In the genomic region with DNA sequence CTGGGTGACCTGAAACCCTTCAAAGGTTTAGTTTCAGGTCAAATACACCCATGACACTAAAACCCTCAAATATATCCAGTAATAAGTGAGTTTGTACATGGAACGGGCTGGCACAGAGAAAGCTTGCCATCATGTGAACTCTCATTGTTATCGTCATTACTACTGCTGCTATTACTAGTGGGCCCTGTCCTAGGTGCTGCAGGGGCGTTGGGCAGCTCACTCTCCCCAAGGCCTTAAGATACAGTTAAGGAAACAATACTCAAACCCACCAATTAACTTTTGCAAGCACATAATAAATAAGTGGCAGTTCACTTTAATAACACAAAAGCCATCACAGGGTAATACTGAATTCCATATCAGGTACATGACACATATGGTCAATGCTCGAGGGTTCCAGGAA, we compare ENCODE assay signal across 17 cellular contexts.
DNase-seq lines count a peak whose midpoint lies in the region; ATAC-seq, FAIRE-seq and TF ChIP-seq lines count a peak whose summit lies in the region.
"Had no signal": no experiment of that assay in that cellular context is flagged by ENCODE, and none has a peak within 500 bp of the region (broad histone marks: within the 10 kb centered on the region; RNA-seq: fewer than 3 reads in every experiment).

No MANE protein-coding gene starts in this region.

- intact Hi-C loops in ascending aorta (cut with DNase I), result loop anchor here (5.0 kb wide), 2 partner anchors 104 to 126 kb away; a partner anchor contains a TSS

- DNase-seq in A549 (ENCODE audit: low read depth in 1 of 2, low spot score in 1 of 2) (no peak), ascending aorta (ENCODE audit: low spot score in 2 of 2) (no peak), thoracic aorta (ENCODE audit: low spot score) (no peak)
- DNase-seq: AML-193; Caco-2; CD4-positive, alpha-beta T cell; GDM1; H9 had no signal

- H3K4me1 ChIP-seq in A549 (peaks cover 45% of the 10 kb centered on the region), HEK293 (ENCODE audit: control insufficient read depth, insufficient read depth, low read length) (peaks cover 15% of the 10 kb centered on the region), ascending aorta (peaks cover 13 to 35% of the 10 kb centered on the region in 2 donors), thoracic aorta (ENCODE audit: control insufficient read depth in 1 of 2, low read depth in 2 of 2) (peaks cover 39 to 64% of the 10 kb centered on the region in 2 donors)
- H3K4me1 ChIP-seq: Caco-2 had no signal

- CTCF ChIA-PET in A549 (lab: Yijun Ruan, JAX), result interaction anchor here (0.5 to 4.6 kb wide), 13 partner anchors 8 to 171 kb away, joined by 3 to 29 read pairs (median 3); no protein-coding TSS in a partner anchor
- CTCF ChIA-PET in HEK293 (lab: Yijun Ruan, JAX), result interaction anchor here (0.6 to 4.2 kb wide), 3 partner anchors 8 to 84 kb away, joined by 3 to 19 read pairs (median 5); no protein-coding TSS in a partner anchor

- no peak overlapping the region for H3K4me2 ChIP-seq in A549

- H3K9me3 ChIP-seq in A549, result no peaks in the 10 kb centered on the region
- no peaks in the 10 kb centered on the region for H3K9me3 ChIP-seq in HEK293 (ENCODE audit: control insufficient read depth, insufficient read depth, low read depth, low read length)
- H3K9me3 ChIP-seq in ascending aorta, result no peaks in the 10 kb centered on the region
- no peaks in the 10 kb centered on the region for H3K9me3 ChIP-seq in thoracic aorta
- H3K9me3 ChIP-seq: Caco-2 had no signal

- POLR2A ChIA-PET in A549 (lab: Yijun Ruan, JAX) (interaction anchor here (1.0 kb wide), 1 partner anchor 47 kb away, joined by 3 read pairs; no protein-coding TSS in a partner anchor), HEK293 (lab: Yijun Ruan, JAX) (no interaction called here)

- 94% methylated on average over 4 of the region's 4 CpGs for WGBS in A549 (ENCODE audit: missing lambda C conversion rate)

- TF ChIP-seq RAD21 in A549 (conservative IDR thresholded peaks at IDR 0.05 in 1 of 2, IDR thresholded peaks at IDR 0.05 in 1 of 2), result no peak

- no peak for TF ChIP-seq CTCF in A549 (IDR thresholded peaks at IDR 0.05)
- TF ChIP-seq CTCF in HEK293 (tag by site-specific recombination; IDR thresholded peaks at IDR 0.05), result no peak
- no peak for TF ChIP-seq CTCF in ascending aorta (IDR thresholded peaks at IDR 0.05)
- no peak for TF ChIP-seq CTCF in thoracic aorta (IDR thresholded peaks at IDR 0.05)

- TF ChIP-seq EP300 in A549 (IDR thresholded peaks at IDR 0.05), result no peak

- FAIRE-seq in A549 (lab: Jason Lieb, UNC), result no peak
- FAIRE-seq: D721Med, GM12892, H1, K562 had no signal

- no peaks in the 10 kb centered on the region for H3K27me3 ChIP-seq in ascending aorta
- H3K27me3 ChIP-seq in thoracic aorta (replicated peaks; ENCODE audit: insufficient read depth), result no peaks in the 10 kb centered on the region

- H3K4me3 ChIP-seq in A549 (no peak overlapping the region), HEK293 (ENCODE audit: low read depth, low read length) (no peak overlapping the region), ascending aorta (no peak overlapping the region), thoracic aorta (no peak overlapping the region)
- H3K4me3 ChIP-seq: K562 had no signal

- no peaks in the 10 kb centered on the region; a peak in 1 of 3 replicates for H3K36me3 ChIP-seq in HEK293 (ENCODE audit: control insufficient read depth in 2 of 2, insufficient read depth in 1 of 2, low read length in 2 of 2)
- H3K36me3 ChIP-seq in ascending aorta, result no peaks in the 10 kb centered on the region
- no peaks in the 10 kb centered on the region for H3K36me3 ChIP-seq in thoracic aorta

- no peak for ATAC-seq in A549
- no peak for ATAC-seq in thoracic aorta (ENCODE audit: insufficient number of reproducible peaks, low FRiP score, low read depth)
- no peak for ATAC-seq in GM21360 (IDR thresholded peaks at IDR 0.05; ENCODE audit: unreplicated experiment)
- ATAC-seq in GM21737 (IDR thresholded peaks at IDR 0.05; ENCODE audit: unreplicated experiment), result no peak
- no peak for ATAC-seq in GM18517 (IDR thresholded peaks at IDR 0.05; ENCODE audit: unreplicated experiment)
- ATAC-seq: K562 had no signal

- TF ChIP-seq POLR2A in A549 (IDR thresholded peaks at IDR 0.05; ENCODE audit: low read length), result no peak

- H3K27ac ChIP-seq in A549, result peak overlapping the region; percentile 91 to 93; a peak in 4 of 6 replicates
- H3K27ac ChIP-seq in HEK293 (ENCODE audit: extremely low read depth, low read depth, low read length), result no peak overlapping the region
- peak overlapping the region; percentile 92 to 93 for H3K27ac ChIP-seq in ascending aorta
- peak overlapping the region; percentile 86 to 92 for H3K27ac ChIP-seq in thoracic aorta
- H3K27ac ChIP-seq: C4-2B had no signal

TF ChIP-seq in A549, 52 proteins besides CTCF, POLR2A, EP300 and RAD21:
- TF ChIP-seq, protein P1, sequence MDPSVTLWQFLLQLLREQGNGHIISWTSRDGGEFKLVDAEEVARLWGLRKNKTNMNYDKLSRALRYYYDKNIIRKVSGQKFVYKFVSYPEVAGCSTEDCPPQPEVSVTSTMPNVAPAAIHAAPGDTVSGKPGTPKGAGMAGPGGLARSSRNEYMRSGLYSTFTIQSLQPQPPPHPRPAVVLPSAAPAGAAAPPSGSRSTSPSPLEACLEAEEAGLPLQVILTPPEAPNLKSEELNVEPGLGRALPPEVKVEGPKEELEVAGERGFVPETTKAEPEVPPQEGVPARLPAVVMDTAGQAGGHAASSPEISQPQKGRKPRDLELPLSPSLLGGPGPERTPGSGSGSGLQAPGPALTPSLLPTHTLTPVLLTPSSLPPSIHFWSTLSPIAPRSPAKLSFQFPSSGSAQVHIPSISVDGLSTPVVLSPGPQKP (IDR thresholded peaks at IDR 0.05; ENCODE audit: low read depth, low read length), result no peak
- TF ChIP-seq ZSCAN20 (CRISPR knock-in tag; IDR thresholded peaks at IDR 0.05) (no peak), ZNF302 (CRISPR knock-in tag; IDR thresholded peaks at IDR 0.05) (no peak), CEBPB (IDR thresholded peaks at IDR 0.05) (no peak)
- TF ChIP-seq, protein P2, sequence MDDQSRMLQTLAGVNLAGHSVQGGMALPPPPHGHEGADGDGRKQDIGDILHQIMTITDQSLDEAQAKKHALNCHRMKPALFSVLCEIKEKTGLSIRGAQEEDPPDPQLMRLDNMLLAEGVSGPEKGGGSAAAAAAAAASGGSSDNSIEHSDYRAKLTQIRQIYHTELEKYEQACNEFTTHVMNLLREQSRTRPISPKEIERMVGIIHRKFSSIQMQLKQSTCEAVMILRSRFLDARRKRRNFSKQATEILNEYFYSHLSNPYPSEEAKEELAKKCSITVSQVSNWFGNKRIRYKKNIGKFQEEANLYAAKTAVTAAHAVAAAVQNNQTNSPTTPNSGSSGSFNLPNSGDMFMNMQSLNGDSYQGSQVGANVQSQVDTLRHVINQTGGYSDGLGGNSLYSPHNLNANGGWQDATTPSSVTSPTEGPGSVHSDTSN (IDR thresholded peaks at IDR 0.05), result no peak

TF ChIP-seq in HEK293, 187 proteins besides CTCF, POLR2A, EP300 and RAD21:
- TF ChIP-seq ZNF585B (tag by site-specific recombination; IDR thresholded peaks at IDR 0.05), result no peak
- TF ChIP-seq, protein P3, sequence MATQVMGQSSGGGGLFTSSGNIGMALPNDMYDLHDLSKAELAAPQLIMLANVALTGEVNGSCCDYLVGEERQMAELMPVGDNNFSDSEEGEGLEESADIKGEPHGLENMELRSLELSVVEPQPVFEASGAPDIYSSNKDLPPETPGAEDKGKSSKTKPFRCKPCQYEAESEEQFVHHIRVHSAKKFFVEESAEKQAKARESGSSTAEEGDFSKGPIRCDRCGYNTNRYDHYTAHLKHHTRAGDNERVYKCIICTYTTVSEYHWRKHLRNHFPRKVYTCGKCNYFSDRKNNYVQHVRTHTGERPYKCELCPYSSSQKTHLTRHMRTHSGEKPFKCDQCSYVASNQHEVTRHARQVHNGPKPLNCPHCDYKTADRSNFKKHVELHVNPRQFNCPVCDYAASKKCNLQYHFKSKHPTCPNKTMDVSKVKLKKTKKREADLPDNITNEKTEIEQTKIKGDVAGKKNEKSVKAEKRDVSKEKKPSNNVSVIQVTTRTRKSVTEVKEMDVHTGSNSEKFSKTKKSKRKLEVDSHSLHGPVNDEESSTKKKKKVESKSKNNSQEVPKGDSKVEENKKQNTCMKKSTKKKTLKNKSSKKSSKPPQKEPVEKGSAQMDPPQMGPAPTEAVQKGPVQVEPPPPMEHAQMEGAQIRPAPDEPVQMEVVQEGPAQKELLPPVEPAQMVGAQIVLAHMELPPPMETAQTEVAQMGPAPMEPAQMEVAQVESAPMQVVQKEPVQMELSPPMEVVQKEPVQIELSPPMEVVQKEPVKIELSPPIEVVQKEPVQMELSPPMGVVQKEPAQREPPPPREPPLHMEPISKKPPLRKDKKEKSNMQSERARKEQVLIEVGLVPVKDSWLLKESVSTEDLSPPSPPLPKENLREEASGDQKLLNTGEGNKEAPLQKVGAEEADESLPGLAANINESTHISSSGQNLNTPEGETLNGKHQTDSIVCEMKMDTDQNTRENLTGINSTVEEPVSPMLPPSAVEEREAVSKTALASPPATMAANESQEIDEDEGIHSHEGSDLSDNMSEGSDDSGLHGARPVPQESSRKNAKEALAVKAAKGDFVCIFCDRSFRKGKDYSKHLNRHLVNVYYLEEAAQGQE (tag by site-specific recombination; IDR thresholded peaks at IDR 0.05), result peak; percentile 55; the same call in 1 of the 2 replicates
